8 cellular contexts compared by ENCODE assay signal in the genomic region with DNA sequence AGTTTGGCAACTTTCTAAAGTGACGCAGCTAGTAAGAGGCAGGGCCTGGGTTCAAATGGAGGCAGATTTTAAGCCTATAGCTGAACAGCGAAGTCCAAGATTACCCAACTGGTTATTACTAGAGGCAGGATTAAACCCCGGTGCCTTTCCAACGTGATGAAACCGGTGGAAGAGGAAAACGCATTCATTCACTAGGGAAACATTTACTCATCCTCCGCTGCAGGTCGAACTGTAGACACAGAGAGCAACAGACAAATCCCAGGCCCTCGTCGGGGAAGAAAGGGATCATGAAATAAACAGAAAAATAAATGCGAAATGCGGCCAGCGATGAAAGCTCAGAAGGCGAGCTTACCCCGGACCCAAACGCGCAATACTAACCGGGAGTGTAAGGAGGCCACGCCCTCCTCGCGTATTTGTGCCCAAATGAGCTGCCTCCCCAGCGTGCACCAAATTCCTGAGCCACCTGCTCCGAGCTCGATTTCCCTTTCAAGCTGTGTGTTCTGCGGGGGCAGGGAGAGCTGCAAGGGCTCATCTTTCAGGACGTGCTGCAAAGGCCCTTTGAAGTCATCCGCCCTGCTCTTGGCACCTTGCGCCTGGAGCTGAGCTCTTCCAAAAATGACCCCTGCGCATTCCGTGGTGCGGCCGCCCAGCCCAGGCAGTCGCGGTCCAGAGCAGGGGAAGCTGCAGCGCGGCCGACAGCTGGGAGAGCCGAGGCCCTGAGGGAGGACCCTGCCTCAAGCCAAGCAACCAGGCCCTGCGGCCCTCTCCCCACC. TPM values are rescaled to one million over a fixed set of nuclear protein-coding genes. Genes with fewer than 3 reads are reported as not detected.
A peak's percentile ranks its signal among the peaks of the same experiment; 100 is the strongest.
DNase-seq lines count a peak whose midpoint lies in the region; TF ChIP-seq lines count a peak whose summit lies in the region.

No MANE protein-coding gene starts in this region.

- POLR2A ChIA-PET in CD8-positive, alpha-beta memory T cell (lab: Charles Lee), result no interaction called here

- intact Hi-C loops in CD14-positive monocyte (cut with micrococcal nuclease), result loop anchor here (5.0 to 10.0 kb wide), 3 partner anchors 50 to 102 kb away; a partner anchor contains a TSS

- H3K9me3 Mint-ChIP-seq in CD14-positive monocyte, result peaks cover 0 to 2% (median 0%) of the 10 kb centered on the region in 7 donors
- H3K9me3 Mint-ChIP-seq in CD8-positive, alpha-beta memory T cell, result peaks cover 0 to 2% (median 0%) of the 10 kb centered on the region in 5 donors

- H3K9me3 ChIP-seq in cardiac muscle cell (ENCODE audit: low read depth) (no peaks in the 10 kb centered on the region), neutrophil (no peaks in the 10 kb centered on the region), Karpas-422 (ENCODE audit: low read length) (no peaks in the 10 kb centered on the region)
- no peaks in the 10 kb centered on the region for H3K9me3 ChIP-seq in CD8-positive, alpha-beta memory T cell (ENCODE audit: low read length)

- H3K4me1 Mint-ChIP-seq in CD14-positive monocyte, result peaks cover 92% of the 10 kb centered on the region
- no peaks in the 10 kb centered on the region for H3K4me1 Mint-ChIP-seq in CD8-positive, alpha-beta memory T cell

- CTCF ChIA-PET in CD8-positive, alpha-beta memory T cell (lab: Charles Lee), result interaction anchor here (0.7 to 1.4 kb wide), 2 partner anchors 18 to 225 kb away, joined by 3 to 4 read pairs; no protein-coding TSS in a partner anchor

- H3K4me1 ChIP-seq in cardiac muscle cell (ENCODE audit: low read depth) (peaks cover 75% of the 10 kb centered on the region), neutrophil (ENCODE audit: control insufficient read depth in 1 of 2, insufficient read depth in 1 of 2, low read depth in 1 of 2, low read length in 1 of 2) (peaks cover 89 to 95% of the 10 kb centered on the region in 2 experiments), Karpas-422 (ENCODE audit: low read length) (no peaks in the 10 kb centered on the region)
- H3K4me1 ChIP-seq in CD8-positive, alpha-beta memory T cell (ENCODE audit: insufficient read depth, low read length), result no peaks in the 10 kb centered on the region

- H3K36me3 Mint-ChIP-seq in CD14-positive monocyte, result peaks cover 0 to 1% of the 10 kb centered on the region in 2 donors
- no peaks in the 10 kb centered on the region for H3K36me3 Mint-ChIP-seq in CD8-positive, alpha-beta memory T cell

- peak overlapping the region; percentile 97 to 100 (median 99) for H3K27ac Mint-ChIP-seq in CD14-positive monocyte
- peak overlapping the region in 1 of 8 donors; percentile 16 for H3K27ac Mint-ChIP-seq in CD8-positive, alpha-beta memory T cell

- H3K9me2 ChIP-seq in Karpas-422 (replicated peaks; ENCODE audit: insufficient read depth, low read length), result no peaks in the 10 kb centered on the region

- no peak overlapping the region for H3K4me2 ChIP-seq in Karpas-422 (ENCODE audit: low read depth, low read length, poor library complexity, severe bottlenecking)

- H3K4me3 Mint-ChIP-seq in CD14-positive monocyte, result peak overlapping the region; percentile 79 to 95
- no peak overlapping the region for H3K4me3 Mint-ChIP-seq in CD8-positive, alpha-beta memory T cell

- no peaks in the 10 kb centered on the region for H3K36me3 ChIP-seq in cardiac muscle cell
- no peaks in the 10 kb centered on the region for H3K36me3 ChIP-seq in neutrophil
- H3K36me3 ChIP-seq in CD8-positive, alpha-beta memory T cell (ENCODE audit: insufficient read depth, low read length), result no peaks in the 10 kb centered on the region
- H3K36me3 ChIP-seq in Karpas-422 (ENCODE audit: insufficient read depth, low read length), result no peaks in the 10 kb centered on the region

- no peaks in the 10 kb centered on the region for H3K27me3 ChIP-seq in cardiac muscle cell
- no peaks in the 10 kb centered on the region for H3K27me3 ChIP-seq in neutrophil
- H3K27me3 ChIP-seq in CD8-positive, alpha-beta memory T cell (ENCODE audit: insufficient read depth, low read length, poor library complexity, severe bottlenecking), result peaks cover 14% of the 10 kb centered on the region
- H3K27me3 ChIP-seq in Karpas-422 (ENCODE audit: low read length), result no peaks in the 10 kb centered on the region

- no peaks in the 10 kb centered on the region for H4K20me1 ChIP-seq in Karpas-422 (ENCODE audit: insufficient read depth, low read depth, low read length)

- H2AFZ ChIP-seq in Karpas-422 (ENCODE audit: low read length), result no peak overlapping the region

- DNase-seq in CD14-positive monocyte (ENCODE audit: low spot score), result peak; percentile 79
- peak; percentile 99 for DNase-seq in SIG-M5 treated with dmso at 0.1 percent for 504 hours (lab: John Stamatoyannopoulos, UW; ENCODE audit: unreplicated experiment)
- DNase-seq in cardiac muscle cell (ENCODE audit: low read depth in 1 of 2, low spot score in 1 of 2), result peak; percentile 67 to 84
- DNase-seq in activated effector memory CD4-positive, alpha-beta T cell treated with Interleukin-2 at 50 U/mL for 16 hours, result no peak
- no peak for DNase-seq in NCI-H1092 (lab: John Stamatoyannopoulos, UW)
- DNase-seq in CD8-positive, alpha-beta memory T cell, result no peak
- DNase-seq in Karpas-422, result no peak

- no peaks in the 10 kb centered on the region for H3K79me2 ChIP-seq in Karpas-422 (ENCODE audit: low read length)

- no peak overlapping the region for H3K9ac ChIP-seq in Karpas-422 (ENCODE audit: low read length)

- TF ChIP-seq CTCF in CD14-positive monocyte (IDR thresholded peaks at IDR 0.05), result no peak
- no peak for TF ChIP-seq CTCF in cardiac muscle cell (IDR thresholded peaks at IDR 0.05; ENCODE audit: low read depth, low read length)
- TF ChIP-seq CTCF in neutrophil (IDR thresholded peaks at IDR 0.05), result no peak

- H3K4me3 ChIP-seq in cardiac muscle cell (peak overlapping the region; percentile 6), neutrophil (ENCODE audit: low read depth in 1 of 2, low read length in 1 of 2) (peak overlapping the region; percentile 58), Karpas-422 (ENCODE audit: low read length) (no peak overlapping the region)
- H3K4me3 ChIP-seq in CD8-positive, alpha-beta memory T cell (ENCODE audit: low read length), result no peak overlapping the region

- H3K27me3 Mint-ChIP-seq in CD14-positive monocyte (ENCODE audit: low read depth in 3 of 3), result peaks cover 0 to 1% (median 0%) of the 10 kb centered on the region in 3 donors
- peaks cover 16 to 75% of the 10 kb centered on the region in 2 donors for H3K27me3 Mint-ChIP-seq in CD8-positive, alpha-beta memory T cell

- peak overlapping the region; percentile 89 for H3K27ac ChIP-seq in cardiac muscle cell
- peak overlapping the region; percentile 87 for H3K27ac ChIP-seq in neutrophil
- no peak overlapping the region for H3K27ac ChIP-seq in CD8-positive, alpha-beta memory T cell (ENCODE audit: low read depth, low read length)
- H3K27ac ChIP-seq in Karpas-422 (ENCODE audit: low read length), result no peak overlapping the region

RNA-seq across cellular contexts. Expression of a gene that starts 46.9 kb away (rescaled TPM):
- polyA plus RNA-seq in CD14-positive monocyte (not detected), cardiac muscle cell (1.2 TPM in 1 of 2 replicates, not detected in the other)
- 0.33 and 0.95 TPM in 2 replicates for total RNA-seq in cardiac muscle cell
- total RNA-seq in CD8-positive, alpha-beta memory T cell, result not detected
- polyA plus RNA-seq in CD8-positive, alpha-beta memory T cell, result not detected
- total RNA-seq in Karpas-422 (2014; rRNA removed; shearing (Covaris generic); ENCODE audit: low replicate concordance), result not detected in 2 replicates

RNA-seq across cellular contexts. Expression of a gene that starts 51.7 kb away (rescaled TPM):
- polyA plus RNA-seq in CD14-positive monocyte (10 to 100 TPM; 28.4 to 58.3 TPM), cardiac muscle cell (42.9 and 44.2 TPM in 2 replicates)
- total RNA-seq in cardiac muscle cell, result 43.0 and 58.3 TPM in 2 replicates
- total RNA-seq in CD8-positive, alpha-beta memory T cell, result under 1 TPM; 0.53 to 0.66 TPM
- polyA plus RNA-seq in CD8-positive, alpha-beta memory T cell, result not detected
- total RNA-seq in Karpas-422 (2014; rRNA removed; shearing (Covaris generic); ENCODE audit: low replicate concordance), result 0.30 and 0.36 TPM in 2 replicates

Comparison
In these comparisons a context has a peak if more than half of its experiments do, and no peak if none do; other contexts are left out.
1. DNase-seq: peak in CD14-positive monocyte (single experiment), SIG-M5 treated with dmso at 0.1 percent for 504 hours (single experiment) and cardiac muscle cell (2 of 2); none in activated effector memory CD4-positive, alpha-beta T cell treated with Interleukin-2 at 50 U/mL for 16 hours (single experiment), NCI-H1092 (single experiment), CD8-positive, alpha-beta memory T cell (0 of 5) and Karpas-422 (single experiment).
2. H3K4me3 Mint-ChIP-seq: peak in CD14-positive monocyte (2 of 2); none in CD8-positive, alpha-beta memory T cell (0 of 7).
3. H3K27ac ChIP-seq: peak in cardiac muscle cell (single experiment) and neutrophil (single experiment); none in CD8-positive, alpha-beta memory T cell (single experiment) and Karpas-422 (single experiment).
4. H3K4me3 ChIP-seq: peak in cardiac muscle cell (single experiment) and neutrophil (2 of 2); none in CD8-positive, alpha-beta memory T cell (single experiment) and Karpas-422 (single experiment).
5. RNA of a gene that starts 51.7 kb away (total RNA-seq): 43.0 to 58.3 TPM in cardiac muscle cell; 0.53 to 0.66 TPM in CD8-positive, alpha-beta memory T cell and 0.30 to 0.36 TPM in Karpas-422; every median in the first group is over 10 times any median in the second.